1 cellular context compared by ENCODE assay signal in the genomic region with DNA sequence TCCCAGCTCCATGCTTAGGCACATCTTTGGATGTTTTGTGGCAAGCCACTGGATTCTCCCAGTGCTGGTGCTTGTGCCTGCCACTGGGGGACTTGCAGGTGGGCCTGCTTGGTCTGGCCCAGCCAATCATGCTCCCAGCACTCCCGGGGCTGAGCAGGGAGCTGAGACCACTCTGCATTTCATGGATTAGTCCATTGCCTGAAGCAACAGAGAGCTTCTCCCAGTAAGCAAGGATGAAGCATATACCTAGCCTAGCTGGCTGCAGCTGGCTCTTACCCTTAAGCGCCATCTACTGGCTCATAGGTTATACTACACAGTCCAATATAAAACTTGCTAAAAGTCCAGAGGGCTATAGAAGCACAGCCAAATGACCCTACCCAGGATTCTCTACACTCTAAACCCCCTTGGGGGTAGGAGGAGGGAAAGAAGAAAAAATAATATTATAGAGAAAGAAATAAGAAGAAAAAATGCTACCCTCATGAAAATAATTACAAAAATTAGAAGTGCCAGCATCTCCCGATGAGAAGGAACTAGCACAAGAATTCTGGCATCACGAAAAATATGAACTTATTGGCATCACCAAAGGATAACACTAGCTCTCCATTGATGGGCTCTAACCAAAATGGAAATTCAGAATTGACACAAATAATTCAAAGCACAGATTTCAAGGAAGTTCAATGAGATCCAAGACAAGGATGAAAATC.
TF ChIP-seq lines count a peak whose summit lies in the region.

No MANE protein-coding gene starts in this region.

TF ChIP-seq in GM23338, 12 proteins besides CTCF, POLR2A, EP300 and RAD21 (continued from another document):
- TF ChIP-seq, protein P1, sequence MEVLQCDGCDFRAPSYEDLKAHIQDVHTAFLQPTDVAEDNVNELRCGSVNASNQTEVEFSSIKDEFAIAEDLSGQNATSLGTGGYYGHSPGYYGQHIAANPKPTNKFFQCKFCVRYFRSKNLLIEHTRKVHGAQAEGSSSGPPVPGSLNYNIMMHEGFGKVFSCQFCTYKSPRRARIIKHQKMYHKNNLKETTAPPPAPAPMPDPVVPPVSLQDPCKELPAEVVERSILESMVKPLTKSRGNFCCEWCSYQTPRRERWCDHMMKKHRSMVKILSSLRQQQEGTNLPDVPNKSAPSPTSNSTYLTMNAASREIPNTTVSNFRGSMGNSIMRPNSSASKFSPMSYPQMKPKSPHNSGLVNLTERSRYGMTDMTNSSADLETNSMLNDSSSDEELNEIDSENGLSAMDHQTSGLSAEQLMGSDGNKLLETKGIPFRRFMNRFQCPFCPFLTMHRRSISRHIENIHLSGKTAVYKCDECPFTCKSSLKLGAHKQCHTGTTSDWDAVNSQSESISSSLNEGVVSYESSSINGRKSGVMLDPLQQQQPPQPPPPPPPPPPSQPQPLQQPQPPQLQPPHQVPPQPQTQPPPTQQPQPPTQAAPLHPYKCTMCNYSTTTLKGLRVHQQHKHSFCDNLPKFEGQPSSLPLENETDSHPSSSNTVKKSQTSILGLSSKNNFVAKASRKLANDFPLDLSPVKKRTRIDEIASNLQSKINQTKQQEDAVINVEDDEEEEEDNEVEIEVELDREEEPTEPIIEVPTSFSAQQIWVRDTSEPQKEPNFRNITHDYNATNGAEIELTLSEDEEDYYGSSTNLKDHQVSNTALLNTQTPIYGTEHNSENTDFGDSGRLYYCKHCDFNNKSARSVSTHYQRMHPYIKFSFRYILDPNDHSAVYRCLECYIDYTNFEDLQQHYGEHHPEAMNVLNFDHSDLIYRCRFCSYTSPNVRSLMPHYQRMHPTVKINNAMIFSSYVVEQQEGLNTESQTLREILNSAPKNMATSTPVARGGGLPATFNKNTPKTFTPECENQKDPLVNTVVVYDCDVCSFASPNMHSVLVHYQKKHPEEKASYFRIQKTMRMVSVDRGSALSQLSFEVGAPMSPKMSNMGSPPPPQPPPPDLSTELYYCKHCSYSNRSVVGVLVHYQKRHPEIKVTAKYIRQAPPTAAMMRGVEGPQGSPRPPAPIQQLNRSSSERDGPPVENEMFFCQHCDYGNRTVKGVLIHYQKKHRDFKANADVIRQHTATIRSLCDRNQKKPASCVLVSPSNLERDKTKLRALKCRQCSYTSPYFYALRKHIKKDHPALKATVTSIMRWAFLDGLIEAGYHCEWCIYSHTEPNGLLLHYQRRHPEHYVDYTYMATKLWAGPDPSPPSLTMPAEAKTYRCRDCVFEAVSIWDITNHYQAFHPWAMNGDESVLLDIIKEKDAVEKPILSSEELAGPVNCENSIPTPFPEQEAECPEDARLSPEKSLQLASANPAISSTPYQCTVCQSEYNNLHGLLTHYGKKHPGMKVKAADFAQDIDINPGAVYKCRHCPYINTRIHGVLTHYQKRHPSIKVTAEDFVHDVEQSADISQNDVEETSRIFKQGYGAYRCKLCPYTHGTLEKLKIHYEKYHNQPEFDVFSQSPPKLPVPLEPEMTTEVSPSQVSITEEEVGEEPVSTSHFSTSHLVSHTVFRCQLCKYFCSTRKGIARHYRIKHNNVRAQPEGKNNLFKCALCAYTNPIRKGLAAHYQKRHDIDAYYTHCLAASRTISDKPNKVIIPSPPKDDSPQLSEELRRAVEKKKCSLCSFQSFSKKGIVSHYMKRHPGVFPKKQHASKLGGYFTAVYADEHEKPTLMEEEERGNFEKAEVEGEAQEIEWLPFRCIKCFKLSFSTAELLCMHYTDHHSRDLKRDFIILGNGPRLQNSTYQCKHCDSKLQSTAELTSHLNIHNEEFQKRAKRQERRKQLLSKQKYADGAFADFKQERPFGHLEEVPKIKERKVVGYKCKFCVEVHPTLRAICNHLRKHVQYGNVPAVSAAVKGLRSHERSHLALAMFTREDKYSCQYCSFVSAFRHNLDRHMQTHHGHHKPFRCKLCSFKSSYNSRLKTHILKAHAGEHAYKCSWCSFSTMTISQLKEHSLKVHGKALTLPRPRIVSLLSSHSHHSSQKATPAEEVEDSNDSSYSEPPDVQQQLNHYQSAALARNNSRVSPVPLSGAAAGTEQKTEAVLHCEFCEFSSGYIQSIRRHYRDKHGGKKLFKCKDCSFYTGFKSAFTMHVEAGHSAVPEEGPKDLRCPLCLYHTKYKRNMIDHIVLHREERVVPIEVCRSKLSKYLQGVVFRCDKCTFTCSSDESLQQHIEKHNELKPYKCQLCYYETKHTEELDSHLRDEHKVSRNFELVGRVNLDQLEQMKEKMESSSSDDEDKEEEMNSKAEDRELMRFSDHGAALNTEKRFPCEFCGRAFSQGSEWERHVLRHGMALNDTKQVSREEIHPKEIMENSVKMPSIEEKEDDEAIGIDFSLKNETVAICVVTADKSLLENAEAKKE (CRISPR knock-in tag; IDR thresholded peaks at IDR 0.05) = no peak
- TF ChIP-seq, protein P2, sequence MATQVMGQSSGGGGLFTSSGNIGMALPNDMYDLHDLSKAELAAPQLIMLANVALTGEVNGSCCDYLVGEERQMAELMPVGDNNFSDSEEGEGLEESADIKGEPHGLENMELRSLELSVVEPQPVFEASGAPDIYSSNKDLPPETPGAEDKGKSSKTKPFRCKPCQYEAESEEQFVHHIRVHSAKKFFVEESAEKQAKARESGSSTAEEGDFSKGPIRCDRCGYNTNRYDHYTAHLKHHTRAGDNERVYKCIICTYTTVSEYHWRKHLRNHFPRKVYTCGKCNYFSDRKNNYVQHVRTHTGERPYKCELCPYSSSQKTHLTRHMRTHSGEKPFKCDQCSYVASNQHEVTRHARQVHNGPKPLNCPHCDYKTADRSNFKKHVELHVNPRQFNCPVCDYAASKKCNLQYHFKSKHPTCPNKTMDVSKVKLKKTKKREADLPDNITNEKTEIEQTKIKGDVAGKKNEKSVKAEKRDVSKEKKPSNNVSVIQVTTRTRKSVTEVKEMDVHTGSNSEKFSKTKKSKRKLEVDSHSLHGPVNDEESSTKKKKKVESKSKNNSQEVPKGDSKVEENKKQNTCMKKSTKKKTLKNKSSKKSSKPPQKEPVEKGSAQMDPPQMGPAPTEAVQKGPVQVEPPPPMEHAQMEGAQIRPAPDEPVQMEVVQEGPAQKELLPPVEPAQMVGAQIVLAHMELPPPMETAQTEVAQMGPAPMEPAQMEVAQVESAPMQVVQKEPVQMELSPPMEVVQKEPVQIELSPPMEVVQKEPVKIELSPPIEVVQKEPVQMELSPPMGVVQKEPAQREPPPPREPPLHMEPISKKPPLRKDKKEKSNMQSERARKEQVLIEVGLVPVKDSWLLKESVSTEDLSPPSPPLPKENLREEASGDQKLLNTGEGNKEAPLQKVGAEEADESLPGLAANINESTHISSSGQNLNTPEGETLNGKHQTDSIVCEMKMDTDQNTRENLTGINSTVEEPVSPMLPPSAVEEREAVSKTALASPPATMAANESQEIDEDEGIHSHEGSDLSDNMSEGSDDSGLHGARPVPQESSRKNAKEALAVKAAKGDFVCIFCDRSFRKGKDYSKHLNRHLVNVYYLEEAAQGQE (IDR thresholded peaks at IDR 0.05; ENCODE audit: unreplicated experiment) = no peak
- TF ChIP-seq EZH2 (IDR thresholded peaks at IDR 0.05; ENCODE audit: low read depth, unreplicated experiment) (no peak), POLR2AphosphoS5 (IDR thresholded peaks at IDR 0.05; ENCODE audit: low read depth) (no peak)
- TF ChIP-seq, protein P3, sequence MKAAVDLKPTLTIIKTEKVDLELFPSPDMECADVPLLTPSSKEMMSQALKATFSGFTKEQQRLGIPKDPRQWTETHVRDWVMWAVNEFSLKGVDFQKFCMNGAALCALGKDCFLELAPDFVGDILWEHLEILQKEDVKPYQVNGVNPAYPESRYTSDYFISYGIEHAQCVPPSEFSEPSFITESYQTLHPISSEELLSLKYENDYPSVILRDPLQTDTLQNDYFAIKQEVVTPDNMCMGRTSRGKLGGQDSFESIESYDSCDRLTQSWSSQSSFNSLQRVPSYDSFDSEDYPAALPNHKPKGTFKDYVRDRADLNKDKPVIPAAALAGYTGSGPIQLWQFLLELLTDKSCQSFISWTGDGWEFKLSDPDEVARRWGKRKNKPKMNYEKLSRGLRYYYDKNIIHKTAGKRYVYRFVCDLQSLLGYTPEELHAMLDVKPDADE (IDR thresholded peaks at IDR 0.05) = no peak
TF ChIP-seq in GM23338: peak in this region for 0.
